ENCODE assay signal across 5 cellular contexts in genomic region chrX:2727264-2727663, GRCh38. TPM values are rescaled to one million over a fixed set of nuclear protein-coding genes. Genes with fewer than 3 reads are reported as not detected.
"Had no signal": no experiment of that assay in that cellular context is flagged by ENCODE, and none has a peak within 500 bp of the region (broad histone marks: within the 10 kb centered on the region; RNA-seq: fewer than 3 reads in every experiment).

No MANE protein-coding gene starts in this region.

RNA-seq across cellular contexts. Expression of gene XG, which starts 24.6 kb away (rescaled TPM):
- total RNA-seq: activated CD8-positive, alpha-beta T cell treated with anti-CD3 and anti-CD28 coated beads, Interleukin-2, amount 10 ng/mL, durations not matched to agents 7 days and 5 days; NCI-H460; PC-9; RPMI7951 had no signal
- polyA plus RNA-seq: IMR-90 had no signal
